ENCODE assay signal across 19 cellular contexts in the genomic region with DNA sequence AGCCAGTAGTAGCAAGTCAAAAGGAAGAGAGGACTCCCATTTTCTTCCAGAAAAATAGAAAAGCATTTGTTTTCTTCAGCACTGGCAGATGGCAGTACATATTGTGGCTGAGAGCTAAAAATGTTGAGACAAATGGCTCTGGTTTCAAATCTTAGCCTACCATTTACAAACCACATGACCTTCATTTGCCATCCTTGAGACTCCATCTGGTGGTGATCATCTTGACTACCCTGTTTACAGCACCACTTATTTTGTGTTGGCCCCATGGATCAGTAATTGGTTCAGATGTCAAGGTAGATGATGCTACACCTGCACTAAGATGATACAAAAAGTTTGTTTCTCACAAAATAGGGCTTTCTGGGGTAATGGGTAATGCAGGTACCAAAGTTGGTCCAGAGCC.
DNase-seq lines count a peak whose midpoint lies in the region; ATAC-seq and TF ChIP-seq lines count a peak whose summit lies in the region.
"Had no signal": no experiment of that assay in that cellular context is flagged by ENCODE, and none has a peak within 500 bp of the region (broad histone marks: within the 10 kb centered on the region; RNA-seq: fewer than 3 reads in every experiment).

No MANE protein-coding gene starts in this region.

- no peak overlapping the region for H3K18ac ChIP-seq in trophoblast cell (ENCODE audit: low read length)

- no peak overlapping the region for H4K12ac ChIP-seq in trophoblast cell (ENCODE audit: low read depth, low read length)

- H4K91ac ChIP-seq in trophoblast cell (ENCODE audit: low read depth, low read length), result no peak overlapping the region

- H3K4me1 Mint-ChIP-seq in chondrocyte (ENCODE audit: low read depth) (no peaks in the 10 kb centered on the region), Calu3 (ENCODE audit: low read depth, unreplicated experiment) (no peaks in the 10 kb centered on the region), T-cell (no peaks in the 10 kb centered on the region)
- H3K4me1 Mint-ChIP-seq: activated B cell treated with CpG ODN at 0.5 μM for 24 hours; CD4-positive, CD25-positive, alpha-beta regulatory T cell had no signal

- no peaks in the 10 kb centered on the region for H3K79me1 ChIP-seq in trophoblast cell (ENCODE audit: low read length)

- H2BK5ac ChIP-seq in trophoblast cell (ENCODE audit: low read depth, low read length, poor library complexity), result no peak overlapping the region

- H2BK120ac ChIP-seq in trophoblast cell (ENCODE audit: insufficient read depth, low read length, poor library complexity), result no peak overlapping the region

- H3K36me3 ChIP-seq in trophoblast cell (ENCODE audit: control insufficient read depth in 1 of 2, insufficient read depth in 2 of 2, low read length in 2 of 2), result no peaks in the 10 kb centered on the region
- H3K36me3 ChIP-seq: gastroesophageal sphincter, tibial nerve had no signal

- ATAC-seq in T-cell (replicated peaks in 1 of 4), result no peak
- ATAC-seq: activated CD8-positive, alpha-beta T cell treated with anti-CD3 and anti-CD28 coated beads for 36 hours; activated T-cell treated with anti-CD3 and anti-CD28 coated beads, Interleukin-2, amount 50 U/mL, for 4 hours; gastroesophageal sphincter had no signal

- no peak overlapping the region for H2BK12ac ChIP-seq in trophoblast cell (ENCODE audit: low read length)

- no peak overlapping the region for H3K27ac ChIP-seq in trophoblast cell (ENCODE audit: low read depth, low read length)
- H3K27ac ChIP-seq: gastroesophageal sphincter, tibial nerve had no signal

- no peak overlapping the region for H3K4me3 Mint-ChIP-seq in chondrocyte (ENCODE audit: unreplicated experiment)
- H3K4me3 Mint-ChIP-seq in Calu3 (ENCODE audit: low read depth, unreplicated experiment), result no peak overlapping the region
- no peak overlapping the region for H3K4me3 Mint-ChIP-seq in T-cell
- H3K4me3 Mint-ChIP-seq: activated B cell treated with CpG ODN at 0.5 μM for 24 hours; activated CD8-positive, alpha-beta T cell treated with anti-CD3 and anti-CD28 coated beads for 36 hours; activated T-cell treated with anti-CD3 and anti-CD28 coated beads, Interleukin-2, amount 50 U/mL, for 4 hours; CD4-positive, CD25-positive, alpha-beta regulatory T cell had no signal

- no TSS peak for BruUV-seq in Calu3 (replicated peaks; lab: Mats Ljungman, UMichigan)

- H3K4me2 ChIP-seq in trophoblast cell (ENCODE audit: low read length), result no peak overlapping the region

- intact Hi-C loops in Calu3 (cut with micrococcal nuclease; ENCODE audit: unreplicated experiment), result no loop called here

- peaks cover 4% of the 10 kb centered on the region for H3K9me3 Mint-ChIP-seq in chondrocyte (ENCODE audit: low read depth)
- H3K9me3 Mint-ChIP-seq in Calu3 (ENCODE audit: low read depth, unreplicated experiment), result peaks cover 5% of the 10 kb centered on the region
- H3K9me3 Mint-ChIP-seq in T-cell, result peaks cover 17 to 20% (median 19%) of the 10 kb centered on the region in 3 donors
- H3K9me3 Mint-ChIP-seq: activated B cell treated with CpG ODN at 0.5 μM for 24 hours had no signal

- H3K23ac ChIP-seq in trophoblast cell (ENCODE audit: low read length), result no peak overlapping the region

- peak; percentile 0 for DNase-seq in NCI-H2171 treated with DMSO at 0.1 percent for 48 hours (lab: John Stamatoyannopoulos, UW)
- DNase-seq in NCI-H2171 (lab: John Stamatoyannopoulos, UW), result no peak
- peak; percentile 15 for DNase-seq in NB4 (ENCODE audit: low read depth)
- no peak for DNase-seq in chondrocyte (ENCODE audit: low spot score)
- DNase-seq in trophoblast cell, result peak; percentile 4 to 36
- no peak for DNase-seq in Calu3
- DNase-seq in AG08395 (ENCODE audit: low spot score), result no peak
- DNase-seq in T-cell, result no peak
- DNase-seq: activated B cell treated with CpG ODN at 0.5 μM for 24 hours; activated CD8-positive, alpha-beta T cell treated with anti-CD3 and anti-CD28 coated beads for 36 hours; activated naive CD4-positive, alpha-beta T cell treated with anti-CD3 and anti-CD28 coated beads, Interleukin-2, amount 50 U/mL, for 16 hours; activated T-cell treated with anti-CD3 and anti-CD28 coated beads, Interleukin-2, amount 50 U/mL, for 4 hours; CD4-positive, CD25-positive, alpha-beta regulatory T cell; NCI-H2107; NCI-H82; stimulated activated CD4-positive, alpha-beta T cell treated with anti-CD3 and anti-CD28 coated beads, Interleukin-15, amount 100 ng/mL, for 24 hours; stimulated activated naive CD4-positive, alpha-beta T cell had no signal

- TF ChIP-seq POLR2A in NB4 (IDR thresholded peaks at IDR 0.05; ENCODE audit: extremely low read depth, insufficient read length), result no peak

- H3K36me3 Mint-ChIP-seq in chondrocyte (ENCODE audit: low read depth) (no peaks in the 10 kb centered on the region), Calu3 (ENCODE audit: insufficient read depth, unreplicated experiment) (no peaks in the 10 kb centered on the region), T-cell (no peaks in the 10 kb centered on the region)
- H3K36me3 Mint-ChIP-seq: CD4-positive, CD25-positive, alpha-beta regulatory T cell had no signal

- H3K4me3 ChIP-seq in NB4 (ENCODE audit: low read depth, low read length) (no peak overlapping the region), trophoblast cell (ENCODE audit: low read depth, low read length) (no peak overlapping the region)
- H3K4me3 ChIP-seq: gastroesophageal sphincter, tibial nerve had no signal

- H3K27me3 Mint-ChIP-seq in chondrocyte (ENCODE audit: low read depth), result peaks cover 5% of the 10 kb centered on the region
- H3K27me3 Mint-ChIP-seq in Calu3 (ENCODE audit: unreplicated experiment), result no peaks in the 10 kb centered on the region
- no peaks in the 10 kb centered on the region for H3K27me3 Mint-ChIP-seq in T-cell
- H3K27me3 Mint-ChIP-seq: activated B cell treated with CpG ODN at 0.5 μM for 24 hours; activated CD8-positive, alpha-beta T cell treated with anti-CD3 and anti-CD28 coated beads for 36 hours; CD4-positive, CD25-positive, alpha-beta regulatory T cell had no signal

- no peak overlapping the region for H2AK5ac ChIP-seq in trophoblast cell (ENCODE audit: low read length)

- no peaks in the 10 kb centered on the region for H3K27me3 ChIP-seq in trophoblast cell (ENCODE audit: insufficient read depth, low read length)
- H3K27me3 ChIP-seq: gastroesophageal sphincter, tibial nerve had no signal

- POLR2A ChIA-PET in T-cell (lab: Charles Lee), result no interaction called here

- H3K9ac ChIP-seq in trophoblast cell (ENCODE audit: low read length), result no peak overlapping the region

- no peak overlapping the region for H4K8ac ChIP-seq in trophoblast cell (ENCODE audit: low read depth, low read length)

- no peaks in the 10 kb centered on the region for H3K79me2 ChIP-seq in trophoblast cell (ENCODE audit: control insufficient read depth, insufficient read depth, low read length, poor library complexity)

- no peak overlapping the region for H3K4ac ChIP-seq in trophoblast cell (ENCODE audit: low read depth, low read length)

- CTCF ChIA-PET in Calu3 (lab: Charles Lee), result no interaction called here
- CTCF ChIA-PET in T-cell (lab: Charles Lee), result no interaction called here

- H3K14ac ChIP-seq in trophoblast cell (ENCODE audit: low read length), result no peak overlapping the region

- no peak overlapping the region for H2AFZ ChIP-seq in trophoblast cell (ENCODE audit: insufficient read depth, low read length, poor library complexity)

- H3K9me3 ChIP-seq in trophoblast cell (ENCODE audit: insufficient read depth, low read depth, low read length), result no peaks in the 10 kb centered on the region
- H3K9me3 ChIP-seq: gastroesophageal sphincter, tibial nerve had no signal

- no peak overlapping the region for H3K27ac Mint-ChIP-seq in chondrocyte (ENCODE audit: unreplicated experiment)
- H3K27ac Mint-ChIP-seq in Calu3 (ENCODE audit: unreplicated experiment), result no peak overlapping the region
- H3K27ac Mint-ChIP-seq in T-cell, result no peak overlapping the region
- H3K27ac Mint-ChIP-seq: activated B cell treated with CpG ODN at 0.5 μM for 24 hours; activated CD8-positive, alpha-beta T cell treated with anti-CD3 and anti-CD28 coated beads for 36 hours had no signal

- no peak for TF ChIP-seq CTCF in NB4 (IDR thresholded peaks at IDR 0.05; ENCODE audit: low read depth, low read length)
- TF ChIP-seq CTCF in chondrocyte (IDR thresholded peaks at IDR 0.05), result peak; percentile 36
- no peak for TF ChIP-seq CTCF in Calu3 (IDR thresholded peaks at IDR 0.05; ENCODE audit: unreplicated experiment)

- H3K4me1 ChIP-seq in trophoblast cell (ENCODE audit: control insufficient read depth in 1 of 2, insufficient read depth in 2 of 2, low read length in 2 of 2), result no peaks in the 10 kb centered on the region
- H3K4me1 ChIP-seq: gastroesophageal sphincter, tibial nerve had no signal

Comparison
In these comparisons a context has a peak if more than half of its experiments do, and no peak if none do; other contexts are left out.
1. DNase-seq: peak in NCI-H2171 treated with DMSO at 0.1 percent for 48 hours (single experiment), NB4 (single experiment) and trophoblast cell (2 of 2); none in NCI-H2171 (single experiment), chondrocyte (single experiment), Calu3 (single experiment), AG08395 (single experiment) and T-cell (0 of 34).